In genomic region chr5:178248750-178249149, GRCh38 we compare ENCODE assay signal across 19 cellular contexts. TPM values are rescaled to one million over a fixed set of nuclear protein-coding genes. Genes with fewer than 3 reads are reported as not detected.
DNase-seq lines count a peak whose midpoint lies in the region; ATAC-seq and FAIRE-seq lines count a peak whose summit lies in the region.
"Had no signal": no experiment of that assay in that cellular context is flagged by ENCODE, and none has a peak within 500 bp of the region (broad histone marks: within the 10 kb centered on the region; RNA-seq: fewer than 3 reads in every experiment).

No MANE protein-coding gene starts in this region.

- H3K4me1 Mint-ChIP-seq in stimulated activated naive CD8-positive, alpha-beta T cell treated with anti-CD3 and anti-CD28 coated beads, Interleukin-15, amount 100 ng/mL, for 72 hours: peaks cover 49% of the 10 kb centered on the region
- H3K4me1 Mint-ChIP-seq in immature natural killer cell: peaks cover 38 to 40% of the 10 kb centered on the region in 2 donors

- no peaks in the 10 kb centered on the region for H3K9me3 Mint-ChIP-seq in stimulated activated naive CD8-positive, alpha-beta T cell treated with anti-CD3 and anti-CD28 coated beads, Interleukin-15, amount 100 ng/mL, for 72 hours
- H3K9me3 Mint-ChIP-seq in immature natural killer cell: peaks cover 0 to 4% (median 0%) of the 10 kb centered on the region in 6 donors
- H3K9me3 Mint-ChIP-seq: CD14-positive monocyte had no signal

- H4K20me1 ChIP-seq in Karpas-422 (ENCODE audit: insufficient read depth, low read depth, low read length): no peaks in the 10 kb centered on the region

- H3K9me2 ChIP-seq in Karpas-422 (replicated peaks; ENCODE audit: insufficient read depth, low read length): no peaks in the 10 kb centered on the region

- H2AFZ ChIP-seq in Karpas-422 (ENCODE audit: low read length): no peak overlapping the region

- no peaks in the 10 kb centered on the region for H3K27me3 Mint-ChIP-seq in stimulated activated naive CD8-positive, alpha-beta T cell treated with anti-CD3 and anti-CD28 coated beads, Interleukin-15, amount 100 ng/mL, for 72 hours
- H3K27me3 Mint-ChIP-seq in immature natural killer cell (ENCODE audit: low read depth in 3 of 3): peaks cover 7 to 14% (median 8%) of the 10 kb centered on the region in 3 donors

- H3K4me3 ChIP-seq in Karpas-422 (ENCODE audit: low read length): peak overlapping the region; percentile 57; the same call in 1 of the 2 replicates
- H3K4me3 ChIP-seq: HAP-1 had no signal

- no peaks in the 10 kb centered on the region for H3K9me3 ChIP-seq in Karpas-422 (ENCODE audit: low read length)
- H3K9me3 ChIP-seq: HAP-1 had no signal

- peaks cover 93% of the 10 kb centered on the region for H3K4me1 ChIP-seq in Karpas-422 (ENCODE audit: low read length)
- H3K4me1 ChIP-seq: HAP-1 had no signal

- H3K9ac ChIP-seq in Karpas-422 (ENCODE audit: low read length): peak overlapping the region; percentile 79

- peak overlapping the region in 1 of 2 donors; percentile 51 for H3K27ac Mint-ChIP-seq in stimulated activated naive CD8-positive, alpha-beta T cell treated with anti-CD3 and anti-CD28 coated beads, Interleukin-15, amount 100 ng/mL, for 72 hours
- peak overlapping the region in 5 of 6 donors; percentile 78 to 97 (median 91) for H3K27ac Mint-ChIP-seq in immature natural killer cell

- peak overlapping the region; percentile 100 for H3K27ac ChIP-seq in Karpas-422 (ENCODE audit: low read length)
- H3K27ac ChIP-seq: RWPE1 had no signal

- H3K36me3 ChIP-seq in Karpas-422 (ENCODE audit: insufficient read depth, low read length): no peaks in the 10 kb centered on the region
- H3K36me3 ChIP-seq: HAP-1 had no signal

- H3K36me3 Mint-ChIP-seq in immature natural killer cell: no peaks in the 10 kb centered on the region
- H3K36me3 Mint-ChIP-seq: CD14-positive monocyte had no signal

- DNase-seq in stimulated activated naive CD8-positive, alpha-beta T cell treated with anti-CD3 and anti-CD28 coated beads, Interleukin-15, amount 100 ng/mL, for 72 hours: no peak
- DNase-seq in stimulated activated naive CD8-positive, alpha-beta T cell treated with anti-CD3 and anti-CD28 coated beads, Interleukin-15, Interleukin-2, amounts not matched to agents 100 U/mL and 50 U/mL, for 24 hours: no peak
- DNase-seq in Karpas-422: peak; percentile 66
- no peak for DNase-seq in immature natural killer cell
- no peak for DNase-seq in DMS79 treated with DMSO at 0.1 percent for 48 hours (lab: John Stamatoyannopoulos, UW)
- DNase-seq in RPMI8226: no peak
- no peak for DNase-seq in amygdala (lab: John Stamatoyannopoulos, UW)
- no peak for DNase-seq in GM19239 (ENCODE audit: insufficient read length, low spot score)
- DNase-seq: COR-L47, DMS 273 treated with DMSO at 0.1 percent for 48 hours, KBM-7, NCI-H1417, NCI-H187, NCI-H345, NCI-H524 treated with DMSO at 0.1 percent for 48 hours, PC-3 had no signal

- no peak for ATAC-seq in stimulated activated naive CD8-positive, alpha-beta T cell treated with anti-CD3 and anti-CD28 coated beads, Interleukin-15, amount 100 ng/mL, for 72 hours
- ATAC-seq in stimulated activated naive CD8-positive, alpha-beta T cell treated with anti-CD3 and anti-CD28 coated beads, Interleukin-15, Interleukin-2, amounts not matched to agents 100 U/mL and 50 U/mL, for 24 hours: no peak
- ATAC-seq: PC-3 had no signal

- no peaks in the 10 kb centered on the region for H3K79me2 ChIP-seq in Karpas-422 (ENCODE audit: low read length)

- peak overlapping the region; percentile 68 for H3K4me2 ChIP-seq in Karpas-422 (ENCODE audit: low read depth, low read length, poor library complexity, severe bottlenecking)

- no peaks in the 10 kb centered on the region for H3K27me3 ChIP-seq in Karpas-422 (ENCODE audit: low read length)

- H3K4me3 Mint-ChIP-seq in stimulated activated naive CD8-positive, alpha-beta T cell treated with anti-CD3 and anti-CD28 coated beads, Interleukin-15, amount 100 ng/mL, for 72 hours: peak overlapping the region; percentile 40 to 68
- H3K4me3 Mint-ChIP-seq in immature natural killer cell: peak overlapping the region; percentile 64 to 89 (median 78)
- H3K4me3 Mint-ChIP-seq: CD14-positive monocyte had no signal

- no peak for FAIRE-seq in GM19239 (lab: Jason Lieb, UNC)

RNA-seq across cellular contexts. Expression of gene PHYKPL, which starts 16.1 kb away (rescaled TPM):
- total RNA-seq in Karpas-422 (2014; rRNA removed; shearing (Covaris generic); ENCODE audit: low replicate concordance): 116 and 118 TPM in 2 replicates
- polyA plus RNA-seq in immature natural killer cell: 10 to 100 TPM; 28.2 to 44.1 (median 33.3) TPM

RNA-seq across cellular contexts. Expression of gene HNRNPAB, which starts 44.4 kb away (rescaled TPM):
- 75.7 and 136 TPM in 2 replicates for total RNA-seq in Karpas-422 (2014; rRNA removed; shearing (Covaris generic); ENCODE audit: low replicate concordance)
- 100 to 1,000 TPM in 1 of 3 donors, 10 to 100 TPM in 2; 34.4 to 126 (median 62.9) TPM for polyA plus RNA-seq in immature natural killer cell
